In genomic region chr2:202084265-202084664, GRCh38 we compare ENCODE assay signal across 17 cellular contexts. TPM values are rescaled to one million over a fixed set of nuclear protein-coding genes. Genes with fewer than 3 reads are reported as not detected.
A peak's percentile ranks its signal among the peaks of the same experiment; 100 is the strongest.
DNase-seq lines count a peak whose midpoint lies in the region; ATAC-seq, FAIRE-seq and TF ChIP-seq lines count a peak whose summit lies in the region.
"Had no signal": no experiment of that assay in that cellular context is flagged by ENCODE, and none has a peak within 500 bp of the region (broad histone marks: within the 10 kb centered on the region; RNA-seq: fewer than 3 reads in every experiment).

No MANE protein-coding gene starts in this region.

- H3K4me3 Mint-ChIP-seq in brain = no peak overlapping the region
- H3K4me3 Mint-ChIP-seq in neural progenitor cell = no peak overlapping the region
- H3K4me3 Mint-ChIP-seq: activated T-cell treated with anti-CD3 and anti-CD28 coated beads, Interleukin-2, amount 50 U/mL, for 24 hours; CD4-positive, alpha-beta T cell; stimulated activated naive CD8-positive, alpha-beta T cell treated with anti-CD3 and anti-CD28 coated beads, Interleukin-15, amount 100 ng/mL, for 72 hours had no signal

- intact Hi-C loops in breast epithelium (cut with DNase I; ENCODE audit: low total_unique reads) = loop anchor here (1.0 kb wide), 1 partner anchor 28 kb away; no protein-coding TSS in a partner anchor
- intact Hi-C loops in esophagus squamous epithelium (cut with DNase I) = no loop called here
- intact Hi-C loops in pancreas (cut with DNase I) = no loop called here

- H3K79me2 ChIP-seq in neural progenitor cell (ENCODE audit: low read depth) = no peaks in the 10 kb centered on the region

- H3K27me3 ChIP-seq in neural progenitor cell (no peaks in the 10 kb centered on the region), breast epithelium (no peaks in the 10 kb centered on the region), esophagus squamous epithelium (no peaks in the 10 kb centered on the region), pancreas (no peaks in the 10 kb centered on the region)
- H3K27me3 ChIP-seq: neutrophil had no signal

- no peaks in the 10 kb centered on the region for H3K36me3 ChIP-seq in neural progenitor cell
- H3K36me3 ChIP-seq in breast epithelium = no peaks in the 10 kb centered on the region
- no peaks in the 10 kb centered on the region for H3K36me3 ChIP-seq in esophagus squamous epithelium
- H3K36me3 ChIP-seq in pancreas = no peaks in the 10 kb centered on the region
- H3K36me3 ChIP-seq: neutrophil had no signal

- peaks cover 1% of the 10 kb centered on the region for H3K27me3 Mint-ChIP-seq in brain
- H3K27me3 Mint-ChIP-seq in neural progenitor cell (ENCODE audit: insufficient read depth, low read depth) = peaks cover 4% of the 10 kb centered on the region
- H3K27me3 Mint-ChIP-seq: CD4-positive, alpha-beta T cell; stimulated activated naive CD8-positive, alpha-beta T cell treated with anti-CD3 and anti-CD28 coated beads, Interleukin-15, amount 100 ng/mL, for 72 hours had no signal

- H3K4me2 ChIP-seq in neural progenitor cell = peak overlapping the region; percentile 59

- no peaks in the 10 kb centered on the region for H4K20me1 ChIP-seq in neural progenitor cell (ENCODE audit: low read depth)

- no peak for TF ChIP-seq POLR2A in breast epithelium (IDR thresholded peaks at IDR 0.05)
- no peak for TF ChIP-seq POLR2A in esophagus squamous epithelium (IDR thresholded peaks at IDR 0.05)

- peak overlapping the region; percentile 48 for H2AFZ ChIP-seq in neural progenitor cell (replicated peaks)

- H3K9me3 ChIP-seq in neural progenitor cell (ENCODE audit: low read depth) = no peaks in the 10 kb centered on the region
- peaks cover 0 to 7% of the 10 kb centered on the region in 2 donors for H3K9me3 ChIP-seq in breast epithelium
- no peaks in the 10 kb centered on the region for H3K9me3 ChIP-seq in esophagus squamous epithelium
- H3K9me3 ChIP-seq in pancreas = no peaks in the 10 kb centered on the region
- H3K9me3 ChIP-seq: neutrophil had no signal

- H3K4me3 ChIP-seq in neural progenitor cell (no peak overlapping the region), breast epithelium (no peak overlapping the region), esophagus squamous epithelium (no peak overlapping the region), pancreas (no peak overlapping the region)
- H3K4me3 ChIP-seq: coronary artery had no signal

- no peak overlapping the region for H3K9ac ChIP-seq in neural progenitor cell

- H3K27ac ChIP-seq in neural progenitor cell = peak overlapping the region; percentile 8
- no peak overlapping the region for H3K27ac ChIP-seq in breast epithelium
- H3K27ac ChIP-seq in esophagus squamous epithelium = no peak overlapping the region
- H3K27ac ChIP-seq in pancreas = no peak overlapping the region
- H3K27ac ChIP-seq: coronary artery, neutrophil had no signal

- TF ChIP-seq CTCF in brain (conservative IDR thresholded peaks at IDR 0.05) (no peak), neural progenitor cell (IDR thresholded peaks at IDR 0.05) (no peak), breast epithelium (IDR thresholded peaks at IDR 0.05) (no peak), esophagus squamous epithelium (IDR thresholded peaks at IDR 0.05) (no peak), pancreas (IDR thresholded peaks at IDR 0.05) (no peak)

- H3K27ac Mint-ChIP-seq in brain (peak overlapping the region; percentile 39 to 88 (median 68)), neural progenitor cell (peak overlapping the region; percentile 53)
- H3K27ac Mint-ChIP-seq: activated T-cell treated with anti-CD3 and anti-CD28 coated beads, Interleukin-2, amount 50 U/mL, for 24 hours; CD4-positive, alpha-beta T cell; stimulated activated naive CD8-positive, alpha-beta T cell treated with anti-CD3 and anti-CD28 coated beads, Interleukin-15, amount 100 ng/mL, for 72 hours had no signal

- no peak for ATAC-seq in pancreas
- ATAC-seq: HCT116; stimulated activated naive CD8-positive, alpha-beta T cell treated with anti-CD3 and anti-CD28 coated beads, Interleukin-15, amount 100 ng/mL, for 72 hours had no signal

- 35 to 70% methylated on average over 2 to 5 of the region's 6 CpGs for WGBS in esophagus squamous epithelium, 2 donors
- WGBS in pancreas, 2 donors = 42 to 46% methylated on average over 6 of the region's 6 CpGs

- DNase-seq in GM03348 (ENCODE audit: low spot score) (peak; percentile 22), NCI-H1694 treated with DMSO at 0.1 percent for 48 hours (lab: John Stamatoyannopoulos, UW) (peak; percentile 87), neural progenitor cell (ENCODE audit: low spot score) (peak; percentile 67), breast epithelium (ENCODE audit: low spot score in 2 of 2) (no peak), esophagus squamous epithelium (lab: John Stamatoyannopoulos, UW) (no peak), pancreas (no peak)
- DNase-seq: activated CD4-positive, alpha-beta T cell treated with anti-CD3 and anti-CD28 coated beads for 48 hours; activated T-cell treated with anti-CD3 and anti-CD28 coated beads, Interleukin-2, amount 50 U/mL, for 24 hours; CD4-positive, alpha-beta T cell; stimulated activated naive CD8-positive, alpha-beta T cell treated with anti-CD3 and anti-CD28 coated beads, Interleukin-15, amount 100 ng/mL, for 72 hours; T-helper 2 cell had no signal

- H3K9me3 Mint-ChIP-seq in brain (peaks cover 2 to 11% (median 7%) of the 10 kb centered on the region in 5 experiments), neural progenitor cell (peaks cover 7% of the 10 kb centered on the region)
- H3K9me3 Mint-ChIP-seq: stimulated activated naive CD8-positive, alpha-beta T cell treated with anti-CD3 and anti-CD28 coated beads, Interleukin-15, amount 100 ng/mL, for 72 hours had no signal

- H3K4me1 ChIP-seq in neural progenitor cell (peaks cover 23% of the 10 kb centered on the region), breast epithelium (no peaks in the 10 kb centered on the region), esophagus squamous epithelium (peaks cover 0 to 8% (median 0%) of the 10 kb centered on the region in 3 donors), pancreas (no peaks in the 10 kb centered on the region)

- H3K4me1 Mint-ChIP-seq in brain = peaks cover 16% of the 10 kb centered on the region
- H3K4me1 Mint-ChIP-seq in neural progenitor cell = peaks cover 19% of the 10 kb centered on the region
- H3K4me1 Mint-ChIP-seq: stimulated activated naive CD8-positive, alpha-beta T cell treated with anti-CD3 and anti-CD28 coated beads, Interleukin-15, amount 100 ng/mL, for 72 hours had no signal

- H3K36me3 Mint-ChIP-seq in brain = peaks cover 8% of the 10 kb centered on the region
- H3K36me3 Mint-ChIP-seq in neural progenitor cell = no peaks in the 10 kb centered on the region

- H3F3A ChIP-seq in neural progenitor cell (ENCODE audit: low read depth) = peaks cover 17% of the 10 kb centered on the region

- no peak for FAIRE-seq in pancreas (lab: Jason Lieb, UNC)

RNA-seq across cellular contexts. Expression of gene KIAA2012, which starts 11.2 kb away (rescaled TPM):
- polyA plus RNA-seq in brain (ENCODE audit: insufficient read depth, low read depth, low replicate concordance) = 0.42 TPM
- not detected in 2 replicates for total RNA-seq in neural progenitor cell (ENCODE audit: low replicate concordance)
- not detected for total RNA-seq in breast epithelium
- total RNA-seq in esophagus squamous epithelium = not detected
- not detected for total RNA-seq in pancreas
- polyA plus RNA-seq in pancreas = under 1 TPM; 0.04 to 0.09 TPM
- total RNA-seq: CD4-positive, alpha-beta T cell; lung microvascular endothelial cell; NCI-H460 had no signal

RNA-seq across cellular contexts. Expression of gene FZD7, which starts 50.6 kb away (rescaled TPM):
- 5.3 TPM for polyA plus RNA-seq in brain (ENCODE audit: insufficient read depth, low read depth, low replicate concordance)
- 79.4 and 106 TPM in 2 replicates for total RNA-seq in neural progenitor cell (ENCODE audit: low replicate concordance)
- total RNA-seq in breast epithelium = 10 to 100 TPM; 12.5 to 41.4 (median 26.5) TPM
- total RNA-seq in esophagus squamous epithelium = 10 to 100 TPM in 1 of 4 donors, 1 to 10 TPM in 3; 2.6 to 11.3 (median 4.0) TPM
- 1 to 10 TPM in 3 of 6 donors, under 1 TPM in 3; 0.60 to 5.2 (median 1.5) TPM for total RNA-seq in pancreas
- polyA plus RNA-seq in pancreas = 1 to 10 TPM in 1 of 2 donors, under 1 TPM in 1; 0.53 to 1.2 TPM

Comparison
In these comparisons a context has a peak if more than half of its experiments do, and no peak if none do; other contexts are left out.
1. DNase-seq: peak in GM03348 (single experiment), NCI-H1694 treated with DMSO at 0.1 percent for 48 hours (single experiment) and neural progenitor cell (single experiment); none in breast epithelium (0 of 2), esophagus squamous epithelium (single experiment) and pancreas (0 of 6).